ENCODE assay signal across 8 cellular contexts in the genomic region with DNA sequence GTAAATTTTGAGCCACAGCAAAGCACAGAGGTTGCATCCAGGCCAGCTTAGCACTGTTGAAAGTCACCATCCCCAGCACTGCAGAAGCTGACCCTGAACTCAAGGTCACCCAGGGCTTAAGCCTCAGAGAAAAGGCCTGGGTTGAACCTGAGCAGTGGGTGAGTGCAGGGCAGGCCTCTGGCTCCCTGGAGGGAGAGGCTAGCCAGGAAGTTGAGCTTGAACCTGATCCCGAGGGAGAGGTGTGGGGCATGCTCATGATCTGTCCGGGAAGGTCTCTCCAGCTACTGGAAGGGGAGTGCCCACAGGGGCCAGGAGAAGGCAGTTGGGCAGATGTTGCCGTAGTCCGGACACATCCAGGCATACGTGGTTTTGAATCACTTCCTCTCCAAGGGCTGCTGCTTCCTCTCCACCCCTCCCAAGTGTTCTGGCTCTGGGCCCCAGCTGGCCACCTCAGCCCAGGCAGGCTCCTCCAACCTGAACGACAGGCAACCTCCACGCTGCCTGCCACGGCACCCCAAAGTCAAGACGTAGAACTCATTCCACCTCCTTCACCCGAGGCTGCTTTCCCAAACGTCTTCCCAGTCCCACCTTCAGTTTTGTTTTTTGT. TPM values are rescaled to one million over a fixed set of nuclear protein-coding genes. Genes with fewer than 3 reads are reported as not detected.
DNase-seq lines count a peak whose midpoint lies in the region; ATAC-seq and TF ChIP-seq lines count a peak whose summit lies in the region.

No MANE protein-coding gene starts in this region.

- H3K36me3 Mint-ChIP-seq in endodermal cell (ENCODE audit: low read depth) (peaks cover 75% of the 10 kb centered on the region), osteocyte (ENCODE audit: unreplicated experiment) (peaks cover 19% of the 10 kb centered on the region)

- H3K27ac Mint-ChIP-seq in endodermal cell (peak overlapping the region; percentile 57), osteocyte (ENCODE audit: unreplicated experiment) (peak overlapping the region; percentile 52)

- POLR2A ChIA-PET in GM10248 (lab: Yijun Ruan, JAX): no interaction called here

- DNase-seq in GM03348 (ENCODE audit: low spot score): peak; percentile 76
- peak in 2 of 3 donors; percentile 49 to 58 for DNase-seq in Peyer's patch
- DNase-seq in endodermal cell: no peak
- no peak for DNase-seq in osteocyte (ENCODE audit: extremely low spot score, unreplicated experiment)
- no peak for DNase-seq in GM10248 (ENCODE audit: extremely low spot score)
- DNase-seq in effector CD8-positive, alpha-beta T cell (lab: John Stamatoyannopoulos, UW): no peak

- peaks cover 0 to 68% (median 0%) of the 10 kb centered on the region in 3 donors for H3K36me3 ChIP-seq in Peyer's patch
- peaks cover 83% of the 10 kb centered on the region for H3K36me3 ChIP-seq in endodermal cell (ENCODE audit: control insufficient read depth, insufficient read depth, low read length)

- 80 to 90% methylated on average over 4 to 11 of the region's 11 CpGs for WGBS in endodermal cell (ENCODE audit: insufficient coverage in 1 of 2, insufficient read length in 1 of 2), 2 experiments

- H3K9me3 Mint-ChIP-seq in endodermal cell (no peaks in the 10 kb centered on the region), osteocyte (ENCODE audit: unreplicated experiment) (no peaks in the 10 kb centered on the region)

- no peaks in the 10 kb centered on the region for H3K27me3 Mint-ChIP-seq in endodermal cell (ENCODE audit: insufficient read depth)
- no peaks in the 10 kb centered on the region for H3K27me3 Mint-ChIP-seq in osteocyte (ENCODE audit: unreplicated experiment)

- TF ChIP-seq CTCF in Peyer's patch (IDR thresholded peaks at IDR 0.05) (no peak), endodermal cell (conservative IDR thresholded peaks at IDR 0.05) (no peak), osteocyte (IDR thresholded peaks at IDR 0.05) (no peak), GM10248 (IDR thresholded peaks at IDR 0.05; ENCODE audit: control extremely low read depth, extremely low read depth, low read depth, missing control alignments) (no peak)

- H3K9me3 ChIP-seq in Peyer's patch (peaks cover 0 to 3% (median 0%) of the 10 kb centered on the region in 4 donors), endodermal cell (ENCODE audit: control insufficient read depth, low read length) (no peaks in the 10 kb centered on the region)

- ATAC-seq in GM18861 (IDR thresholded peaks at IDR 0.05; ENCODE audit: unreplicated experiment) (no peak), HG02981 (IDR thresholded peaks at IDR 0.05; ENCODE audit: unreplicated experiment) (no peak)

- H3K27ac ChIP-seq in Peyer's patch (peak overlapping the region in 3 of 4 donors; percentile 17 to 39 (median 18)), endodermal cell (ENCODE audit: low read depth, low read length) (no peak overlapping the region)

- H3K9ac ChIP-seq in endodermal cell (ENCODE audit: extremely low read depth, low read length, poor library complexity, severe bottlenecking): no peak overlapping the region

- H3K27me3 ChIP-seq in Peyer's patch (no peaks in the 10 kb centered on the region), endodermal cell (ENCODE audit: control insufficient read depth, insufficient read depth, low read length, poor library complexity, severe bottlenecking) (no peaks in the 10 kb centered on the region)

- H3K4me3 Mint-ChIP-seq in endodermal cell (no peak overlapping the region), osteocyte (ENCODE audit: unreplicated experiment) (no peak overlapping the region)

- H3K4me1 Mint-ChIP-seq in endodermal cell (peaks cover 23% of the 10 kb centered on the region), osteocyte (ENCODE audit: unreplicated experiment) (peaks cover 14% of the 10 kb centered on the region)

- CTCF ChIA-PET in GM10248 (lab: Yijun Ruan, JAX): interaction anchor here (1.2 to 2.5 kb wide), 3 partner anchors 28 to 97 kb away, joined by 3 to 6 read pairs (median 3); no protein-coding TSS in a partner anchor

- peaks cover 0 to 4% (median 2%) of the 10 kb centered on the region in 4 donors for H3K4me1 ChIP-seq in Peyer's patch
- H3K4me1 ChIP-seq in endodermal cell (ENCODE audit: control insufficient read depth, insufficient read depth, low read length): peaks cover 15% of the 10 kb centered on the region

- TF ChIP-seq POLR2A in Peyer's patch (IDR thresholded peaks at IDR 0.05): no peak

- no peak overlapping the region for H3K4me3 ChIP-seq in Peyer's patch
- no peak overlapping the region for H3K4me3 ChIP-seq in endodermal cell (ENCODE audit: low read length)

RNA-seq across cellular contexts. Expression of a gene that starts 18.4 kb away (rescaled TPM):
- total RNA-seq in Peyer's patch (100 to 1,000 TPM in 1 of 4 donors, 10 to 100 TPM in 3; 35.4 to 102 (median 52.4) TPM), endodermal cell (100 to 1,000 TPM; 233 to 275 TPM), osteocyte (69.6 and 70.2 TPM in 2 replicates)
- 183 TPM for polyA plus RNA-seq in endodermal cell (2013, experiment 1 of 2)
- polyA plus RNA-seq in endodermal cell (2013, experiment 2 of 2): 179 TPM

RNA-seq across cellular contexts. Expression of a gene that starts 31.8 kb away (rescaled TPM):
- total RNA-seq in Peyer's patch (not detected), endodermal cell (not detected), osteocyte (not detected in 2 replicates)
- polyA plus RNA-seq in endodermal cell (2013, experiment 1 of 2): not detected
- not detected for polyA plus RNA-seq in endodermal cell (2013, experiment 2 of 2)

RNA-seq across cellular contexts. Expression of a gene that starts 52.7 kb away (rescaled TPM):
- total RNA-seq in Peyer's patch: 10 to 100 TPM; 49.5 to 84.2 (median 82.3) TPM
- total RNA-seq in endodermal cell: 10 to 100 TPM; 47.6 to 48.2 TPM
- 18.2 TPM for polyA plus RNA-seq in endodermal cell (2013, experiment 1 of 2)
- polyA plus RNA-seq in endodermal cell (2013, experiment 2 of 2): 19.4 TPM
- 42.9 and 45.3 TPM in 2 replicates for total RNA-seq in osteocyte

RNA-seq across cellular contexts. Expression of a gene that starts 52.9 kb away (rescaled TPM):
- total RNA-seq in Peyer's patch: 1 to 10 TPM in 3 of 4 donors, not detected in 1; 2.3 to 5.6 (median 4.9) TPM
- total RNA-seq in endodermal cell: 10 to 100 TPM; 10.9 to 14.0 TPM
- polyA plus RNA-seq in endodermal cell (2013, experiment 1 of 2): 9.9 TPM
- polyA plus RNA-seq in endodermal cell (2013, experiment 2 of 2): 7.7 TPM
- 11.9 and 12.1 TPM in 2 replicates for total RNA-seq in osteocyte

Comparison
In these comparisons a context has a peak if more than half of its experiments do, and no peak if none do; other contexts are left out.
1. DNase-seq: peak in GM03348 (single experiment) and Peyer's patch (2 of 3); none in endodermal cell (single experiment), osteocyte (single experiment), GM10248 (single experiment) and effector CD8-positive, alpha-beta T cell (single experiment).